In the genomic region with DNA sequence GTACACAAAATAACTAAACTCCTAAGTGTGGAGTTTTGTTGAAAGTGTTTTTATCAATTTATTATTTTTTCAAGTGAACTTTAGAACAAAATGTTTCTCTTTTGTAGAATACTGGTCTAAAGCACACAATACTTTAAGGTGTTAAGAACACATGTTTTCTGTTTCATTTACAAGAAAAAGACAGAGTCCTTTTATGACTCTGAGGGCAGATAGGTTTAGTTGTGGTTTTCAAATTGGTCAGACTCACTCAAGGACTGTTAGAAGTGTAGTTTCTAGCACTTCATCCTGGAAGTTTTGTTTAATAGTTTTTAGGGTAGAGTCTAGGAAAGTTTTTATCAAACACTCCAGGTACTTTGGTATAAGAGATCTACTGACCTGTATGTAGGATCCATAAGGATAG, we compare ENCODE assay signal across 2 cellular contexts.
TF ChIP-seq lines count a peak whose summit lies in the region.

No MANE protein-coding gene starts in this region.

TF ChIP-seq in SK-N-SH, 30 proteins besides CTCF, POLR2A, EP300 and RAD21 (continued from another document):
- no peak for TF ChIP-seq PBX3 (IDR thresholded peaks at IDR 0.05)
- no peak for TF ChIP-seq EZH2phosphoT487 (IDR thresholded peaks at IDR 0.05; ENCODE audit: borderline replicate concordance, low read depth)
- TF ChIP-seq TCF12 (IDR thresholded peaks at IDR 0.05): no peak
- TF ChIP-seq, protein P1, sequence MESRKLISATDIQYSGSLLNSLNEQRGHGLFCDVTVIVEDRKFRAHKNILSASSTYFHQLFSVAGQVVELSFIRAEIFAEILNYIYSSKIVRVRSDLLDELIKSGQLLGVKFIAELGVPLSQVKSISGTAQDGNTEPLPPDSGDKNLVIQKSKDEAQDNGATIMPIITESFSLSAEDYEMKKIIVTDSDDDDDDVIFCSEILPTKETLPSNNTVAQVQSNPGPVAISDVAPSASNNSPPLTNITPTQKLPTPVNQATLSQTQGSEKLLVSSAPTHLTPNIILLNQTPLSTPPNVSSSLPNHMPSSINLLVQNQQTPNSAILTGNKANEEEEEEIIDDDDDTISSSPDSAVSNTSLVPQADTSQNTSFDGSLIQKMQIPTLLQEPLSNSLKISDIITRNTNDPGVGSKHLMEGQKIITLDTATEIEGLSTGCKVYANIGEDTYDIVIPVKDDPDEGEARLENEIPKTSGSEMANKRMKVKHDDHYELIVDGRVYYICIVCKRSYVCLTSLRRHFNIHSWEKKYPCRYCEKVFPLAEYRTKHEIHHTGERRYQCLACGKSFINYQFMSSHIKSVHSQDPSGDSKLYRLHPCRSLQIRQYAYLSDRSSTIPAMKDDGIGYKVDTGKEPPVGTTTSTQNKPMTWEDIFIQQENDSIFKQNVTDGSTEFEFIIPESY (IDR thresholded peaks at IDR 0.05; ENCODE audit: borderline replicate concordance, low read depth): no peak
- no peak for TF ChIP-seq MXI1 (IDR thresholded peaks at IDR 0.05; ENCODE audit: low read depth, low read length)
- no peak for TF ChIP-seq FOXJ3 (CRISPR knock-in tag; IDR thresholded peaks at IDR 0.05)

TF ChIP-seq in SK-N-SH treated with all-trans-retinoic acid at 6 μM for 48 hours, 23 proteins besides CTCF, POLR2A, EP300 and RAD21 (continued from another document):
- TF ChIP-seq, protein P2, sequence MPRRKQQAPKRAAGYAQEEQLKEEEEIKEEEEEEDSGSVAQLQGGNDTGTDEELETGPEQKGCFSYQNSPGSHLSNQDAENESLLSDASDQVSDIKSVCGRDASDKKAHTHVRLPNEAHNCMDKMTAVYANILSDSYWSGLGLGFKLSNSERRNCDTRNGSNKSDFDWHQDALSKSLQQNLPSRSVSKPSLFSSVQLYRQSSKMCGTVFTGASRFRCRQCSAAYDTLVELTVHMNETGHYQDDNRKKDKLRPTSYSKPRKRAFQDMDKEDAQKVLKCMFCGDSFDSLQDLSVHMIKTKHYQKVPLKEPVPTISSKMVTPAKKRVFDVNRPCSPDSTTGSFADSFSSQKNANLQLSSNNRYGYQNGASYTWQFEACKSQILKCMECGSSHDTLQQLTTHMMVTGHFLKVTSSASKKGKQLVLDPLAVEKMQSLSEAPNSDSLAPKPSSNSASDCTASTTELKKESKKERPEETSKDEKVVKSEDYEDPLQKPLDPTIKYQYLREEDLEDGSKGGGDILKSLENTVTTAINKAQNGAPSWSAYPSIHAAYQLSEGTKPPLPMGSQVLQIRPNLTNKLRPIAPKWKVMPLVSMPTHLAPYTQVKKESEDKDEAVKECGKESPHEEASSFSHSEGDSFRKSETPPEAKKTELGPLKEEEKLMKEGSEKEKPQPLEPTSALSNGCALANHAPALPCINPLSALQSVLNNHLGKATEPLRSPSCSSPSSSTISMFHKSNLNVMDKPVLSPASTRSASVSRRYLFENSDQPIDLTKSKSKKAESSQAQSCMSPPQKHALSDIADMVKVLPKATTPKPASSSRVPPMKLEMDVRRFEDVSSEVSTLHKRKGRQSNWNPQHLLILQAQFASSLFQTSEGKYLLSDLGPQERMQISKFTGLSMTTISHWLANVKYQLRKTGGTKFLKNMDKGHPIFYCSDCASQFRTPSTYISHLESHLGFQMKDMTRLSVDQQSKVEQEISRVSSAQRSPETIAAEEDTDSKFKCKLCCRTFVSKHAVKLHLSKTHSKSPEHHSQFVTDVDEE (CRISPR knock-in tag; IDR thresholded peaks at IDR 0.05): no peak
- no peak for TF ChIP-seq SNAI2 (CRISPR knock-in tag; IDR thresholded peaks at IDR 0.05)
- no peak for TF ChIP-seq CREB5 (CRISPR knock-in tag; IDR thresholded peaks at IDR 0.05; ENCODE audit: low read depth)
- TF ChIP-seq, protein P3, sequence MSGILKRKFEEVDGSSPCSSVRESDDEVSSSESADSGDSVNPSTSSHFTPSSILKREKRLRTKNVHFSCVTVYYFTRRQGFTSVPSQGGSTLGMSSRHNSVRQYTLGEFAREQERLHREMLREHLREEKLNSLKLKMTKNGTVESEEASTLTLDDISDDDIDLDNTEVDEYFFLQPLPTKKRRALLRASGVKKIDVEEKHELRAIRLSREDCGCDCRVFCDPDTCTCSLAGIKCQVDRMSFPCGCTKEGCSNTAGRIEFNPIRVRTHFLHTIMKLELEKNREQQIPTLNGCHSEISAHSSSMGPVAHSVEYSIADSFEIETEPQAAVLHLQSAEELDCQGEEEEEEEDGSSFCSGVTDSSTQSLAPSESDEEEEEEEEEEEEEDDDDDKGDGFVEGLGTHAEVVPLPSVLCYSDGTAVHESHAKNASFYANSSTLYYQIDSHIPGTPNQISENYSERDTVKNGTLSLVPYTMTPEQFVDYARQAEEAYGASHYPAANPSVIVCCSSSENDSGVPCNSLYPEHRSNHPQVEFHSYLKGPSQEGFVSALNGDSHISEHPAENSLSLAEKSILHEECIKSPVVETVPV (CRISPR knock-in tag; IDR thresholded peaks at IDR 0.05): no peak
- no peak for TF ChIP-seq BACH2 (CRISPR knock-in tag; IDR thresholded peaks at IDR 0.05; ENCODE audit: borderline replicate concordance)
- TF ChIP-seq, protein P4, sequence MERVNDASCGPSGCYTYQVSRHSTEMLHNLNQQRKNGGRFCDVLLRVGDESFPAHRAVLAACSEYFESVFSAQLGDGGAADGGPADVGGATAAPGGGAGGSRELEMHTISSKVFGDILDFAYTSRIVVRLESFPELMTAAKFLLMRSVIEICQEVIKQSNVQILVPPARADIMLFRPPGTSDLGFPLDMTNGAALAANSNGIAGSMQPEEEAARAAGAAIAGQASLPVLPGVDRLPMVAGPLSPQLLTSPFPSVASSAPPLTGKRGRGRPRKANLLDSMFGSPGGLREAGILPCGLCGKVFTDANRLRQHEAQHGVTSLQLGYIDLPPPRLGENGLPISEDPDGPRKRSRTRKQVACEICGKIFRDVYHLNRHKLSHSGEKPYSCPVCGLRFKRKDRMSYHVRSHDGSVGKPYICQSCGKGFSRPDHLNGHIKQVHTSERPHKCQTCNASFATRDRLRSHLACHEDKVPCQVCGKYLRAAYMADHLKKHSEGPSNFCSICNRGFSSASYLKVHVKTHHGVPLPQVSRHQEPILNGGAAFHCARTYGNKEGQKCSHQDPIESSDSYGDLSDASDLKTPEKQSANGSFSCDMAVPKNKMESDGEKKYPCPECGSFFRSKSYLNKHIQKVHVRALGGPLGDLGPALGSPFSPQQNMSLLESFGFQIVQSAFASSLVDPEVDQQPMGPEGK (CRISPR knock-in tag; IDR thresholded peaks at IDR 0.05; ENCODE audit: borderline replicate concordance): no peak
- TF ChIP-seq ZC3H10 (CRISPR knock-in tag; IDR thresholded peaks at IDR 0.05): no peak
